Comparison of ENCODE assay signal across 14 cellular contexts in the genomic region with DNA sequence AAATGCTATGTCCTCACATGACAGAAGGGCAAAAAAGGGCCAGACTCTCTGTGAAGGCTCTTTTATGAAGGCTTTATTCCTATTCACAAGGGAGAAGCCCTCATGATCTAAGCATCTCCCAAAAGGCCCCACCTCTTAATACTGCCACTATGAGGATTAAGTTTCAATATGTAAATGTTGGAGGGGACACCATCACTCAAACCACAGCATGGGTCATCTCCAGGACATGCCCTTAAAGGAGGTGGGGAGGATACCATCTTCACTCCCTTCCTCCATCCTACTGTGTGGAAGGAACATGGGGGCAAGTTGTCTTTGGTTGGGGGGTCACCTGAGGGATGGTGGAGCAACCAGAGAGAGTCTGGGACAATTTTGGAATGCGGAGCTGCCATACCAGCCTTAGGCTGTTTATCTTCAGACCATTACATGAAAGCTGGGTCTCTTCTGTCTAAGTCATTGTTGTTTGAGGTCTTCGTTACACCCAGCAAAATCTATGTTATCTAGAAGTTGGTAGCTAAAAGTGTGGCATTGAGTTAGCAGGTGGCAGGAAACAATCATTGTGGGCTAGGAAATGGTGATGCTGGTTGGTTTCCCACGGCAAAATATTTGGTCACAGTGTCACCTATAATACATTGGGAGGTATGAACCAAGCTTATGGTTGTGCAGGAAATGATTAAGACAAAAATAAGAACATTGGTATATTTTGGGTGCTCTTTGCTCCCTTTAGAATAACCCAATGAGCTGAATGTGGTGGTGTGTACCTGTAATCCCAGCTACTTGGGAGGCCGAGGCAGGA.
DNase-seq lines count a peak whose midpoint lies in the region; ATAC-seq and TF ChIP-seq lines count a peak whose summit lies in the region.
"Had no signal": no experiment of that assay in that cellular context is flagged by ENCODE, and none has a peak within 500 bp of the region (broad histone marks: within the 10 kb centered on the region; RNA-seq: fewer than 3 reads in every experiment).

No MANE protein-coding gene starts in this region.

- peak overlapping the region; percentile 75 to 99 (median 97) for H3K27ac Mint-ChIP-seq in CD4-positive, alpha-beta memory T cell
- peak overlapping the region; percentile 14 for H3K27ac Mint-ChIP-seq in activated naive CD4-positive, alpha-beta T cell treated with anti-CD3 and anti-CD28 coated beads, Interleukin-2, amount 50 U/mL, for 24 hours
- H3K27ac Mint-ChIP-seq in natural killer cell treated with Interleukin-12 subunit alpha and Interleukin-12 subunit beta and Interleukin-15 and Interleukin-18, amount 100 ng/mL, for 72 hours, result peak overlapping the region; percentile 71 to 85
- H3K27ac Mint-ChIP-seq in stimulated activated naive B cell treated with anti-CD40 and anti-IgM and Interleukin-4, amounts not matched to agents 10 μg/mL and 1 μg/mL and 100 μg/mL, for 72 hours, result no peak overlapping the region
- H3K27ac Mint-ChIP-seq: HFFc6 had no signal

- POLR2A ChIA-PET in CD4-positive, alpha-beta memory T cell (lab: Charles Lee; ENCODE audit: partially characterized antibody), result interaction anchor here (0.8 to 6.7 kb wide), 12 partner anchors 10 to 1385 kb away, joined by 3 to 79 read pairs (median 4); partner anchors contain the start of genes AP4B1, CSDE1, DCLRE1B and HIPK1

- H3K36me3 ChIP-seq in CD4-positive, alpha-beta memory T cell (ENCODE audit: insufficient read depth, low read length), result no peaks in the 10 kb centered on the region
- H3K36me3 ChIP-seq in Loucy (ENCODE audit: insufficient read depth, low read length), result no peaks in the 10 kb centered on the region
- H3K36me3 ChIP-seq: cardiac muscle cell, Peyer's patch, suprapubic skin had no signal

- peaks cover 0 to 3% (median 0%) of the 10 kb centered on the region in 8 donors for H3K9me3 Mint-ChIP-seq in CD4-positive, alpha-beta memory T cell
- no peaks in the 10 kb centered on the region for H3K9me3 Mint-ChIP-seq in activated naive CD4-positive, alpha-beta T cell treated with anti-CD3 and anti-CD28 coated beads, Interleukin-2, amount 50 U/mL, for 24 hours
- peaks cover 7% of the 10 kb centered on the region for H3K9me3 Mint-ChIP-seq in natural killer cell treated with Interleukin-12 subunit alpha and Interleukin-12 subunit beta and Interleukin-15 and Interleukin-18, amount 100 ng/mL, for 72 hours
- H3K9me3 Mint-ChIP-seq in stimulated activated naive B cell treated with anti-CD40 and anti-IgM and Interleukin-4, amounts not matched to agents 10 μg/mL and 1 μg/mL and 100 μg/mL, for 72 hours, result no peaks in the 10 kb centered on the region
- H3K9me3 Mint-ChIP-seq: HFFc6 had no signal

- peak overlapping the region; percentile 27 to 78 (median 70) for H3K4me3 Mint-ChIP-seq in CD4-positive, alpha-beta memory T cell
- peak overlapping the region; percentile 6 for H3K4me3 Mint-ChIP-seq in activated naive CD4-positive, alpha-beta T cell treated with anti-CD3 and anti-CD28 coated beads, Interleukin-2, amount 50 U/mL, for 24 hours
- H3K4me3 Mint-ChIP-seq in natural killer cell treated with Interleukin-12 subunit alpha and Interleukin-12 subunit beta and Interleukin-15 and Interleukin-18, amount 100 ng/mL, for 72 hours, result peak overlapping the region; percentile 71
- no peak overlapping the region for H3K4me3 Mint-ChIP-seq in stimulated activated naive B cell treated with anti-CD40 and anti-IgM and Interleukin-4, amounts not matched to agents 10 μg/mL and 1 μg/mL and 100 μg/mL, for 72 hours
- H3K4me3 Mint-ChIP-seq: CD14-positive monocyte, HFFc6 had no signal

- no peak overlapping the region for H3K9ac ChIP-seq in Loucy (ENCODE audit: low read depth, low read length, poor library complexity, severe bottlenecking)

- H3K4me2 ChIP-seq in Loucy (ENCODE audit: low read depth, low read length, poor library complexity, severe bottlenecking), result peak overlapping the region; percentile 47

- H2AFZ ChIP-seq in Loucy (ENCODE audit: low read length), result no peak overlapping the region

- TF ChIP-seq CTCF in Loucy (conservative IDR thresholded peaks at IDR 0.05; ENCODE audit: low read length), result no peak

- peak overlapping the region in 1 of 2 donors; percentile 18 for H3K4me3 ChIP-seq in CD4-positive, alpha-beta memory T cell (ENCODE audit: low read length in 2 of 2)
- peak overlapping the region; percentile 30 for H3K4me3 ChIP-seq in Loucy (ENCODE audit: low read length, poor library complexity, severe bottlenecking)
- H3K4me3 ChIP-seq: cardiac muscle cell, Peyer's patch, suprapubic skin had no signal

- H3K9me3 ChIP-seq in CD4-positive, alpha-beta memory T cell (ENCODE audit: control insufficient read depth in 1 of 2, low read length in 2 of 2), result no peaks in the 10 kb centered on the region
- no peaks in the 10 kb centered on the region for H3K9me3 ChIP-seq in Loucy (ENCODE audit: insufficient read depth, low read depth, low read length)
- H3K9me3 ChIP-seq: Peyer's patch, suprapubic skin had no signal

- peak overlapping the region; percentile 37 for H3K27ac ChIP-seq in CD4-positive, alpha-beta memory T cell (ENCODE audit: low read depth, low read length)
- H3K27ac ChIP-seq: cardiac muscle cell, suprapubic skin had no signal

- DNase-seq in CD4-positive, alpha-beta memory T cell, result peak; percentile 80 to 85 (median 84)
- DNase-seq in natural killer cell treated with Interleukin-12 subunit alpha and Interleukin-12 subunit beta and Interleukin-15 and Interleukin-18, amount 100 ng/mL, for 72 hours (ENCODE audit: low spot score), result no peak
- DNase-seq in NCI-H69 (lab: John Stamatoyannopoulos, UW) (no peak), AG20443 (ENCODE audit: low spot score) (no peak)
- no peak for DNase-seq in stimulated activated naive B cell treated with anti-CD40 and anti-IgM and Interleukin-4, amounts not matched to agents 10 μg/mL and 1 μg/mL and 100 μg/mL, for 72 hours
- DNase-seq: HFFc6, kidney, NCI-H1092 treated with DMSO at 0.1 percent for 48 hours had no signal

- intact Hi-C loops in CD4-positive, alpha-beta memory T cell (cut with micrococcal nuclease), result loop anchor here (1.0 to 10.0 kb wide), 2 partner anchors 8 to 774 kb away; no protein-coding TSS in a partner anchor

- CTCF ChIA-PET in CD4-positive, alpha-beta memory T cell (lab: Charles Lee; ENCODE audit: partially characterized antibody), result interaction anchor here (0.9 to 4.2 kb wide), 5 partner anchors 11 to 87 kb away, joined by 3 to 33 read pairs (median 5); no protein-coding TSS in a partner anchor

- H3K36me3 Mint-ChIP-seq in CD4-positive, alpha-beta memory T cell, result no peaks in the 10 kb centered on the region
- H3K36me3 Mint-ChIP-seq in activated naive CD4-positive, alpha-beta T cell treated with anti-CD3 and anti-CD28 coated beads, Interleukin-2, amount 50 U/mL, for 24 hours, result peaks cover 2% of the 10 kb centered on the region
- no peaks in the 10 kb centered on the region for H3K36me3 Mint-ChIP-seq in natural killer cell treated with Interleukin-12 subunit alpha and Interleukin-12 subunit beta and Interleukin-15 and Interleukin-18, amount 100 ng/mL, for 72 hours
- H3K36me3 Mint-ChIP-seq in stimulated activated naive B cell treated with anti-CD40 and anti-IgM and Interleukin-4, amounts not matched to agents 10 μg/mL and 1 μg/mL and 100 μg/mL, for 72 hours, result no peaks in the 10 kb centered on the region
- H3K36me3 Mint-ChIP-seq: CD14-positive monocyte had no signal

- no peaks in the 10 kb centered on the region for H3K27me3 ChIP-seq in CD4-positive, alpha-beta memory T cell (ENCODE audit: insufficient read depth, low read length)
- peaks cover 21% of the 10 kb centered on the region for H3K27me3 ChIP-seq in Loucy (ENCODE audit: insufficient read depth, low read length, poor library complexity, severe bottlenecking)
- H3K27me3 ChIP-seq: cardiac muscle cell, Peyer's patch, suprapubic skin had no signal

- peak; percentile 38 to 71 for ATAC-seq in natural killer cell treated with Interleukin-12 subunit alpha and Interleukin-12 subunit beta and Interleukin-15 and Interleukin-18, amount 100 ng/mL, for 72 hours
- ATAC-seq in stimulated activated naive B cell treated with anti-CD40 and anti-IgM and Interleukin-4, amounts not matched to agents 10 μg/mL and 1 μg/mL and 100 μg/mL, for 72 hours (replicated peaks), result no peak

- peaks cover 41 to 80% (median 57%) of the 10 kb centered on the region in 4 donors for H3K4me1 Mint-ChIP-seq in CD4-positive, alpha-beta memory T cell
- peaks cover 59% of the 10 kb centered on the region for H3K4me1 Mint-ChIP-seq in activated naive CD4-positive, alpha-beta T cell treated with anti-CD3 and anti-CD28 coated beads, Interleukin-2, amount 50 U/mL, for 24 hours
- H3K4me1 Mint-ChIP-seq in natural killer cell treated with Interleukin-12 subunit alpha and Interleukin-12 subunit beta and Interleukin-15 and Interleukin-18, amount 100 ng/mL, for 72 hours (ENCODE audit: low read depth in 2 of 2), result peaks cover 62 to 74% of the 10 kb centered on the region in 2 donors
- H3K4me1 Mint-ChIP-seq in stimulated activated naive B cell treated with anti-CD40 and anti-IgM and Interleukin-4, amounts not matched to agents 10 μg/mL and 1 μg/mL and 100 μg/mL, for 72 hours, result peaks cover 7 to 16% of the 10 kb centered on the region in 2 donors

- peaks cover 65% of the 10 kb centered on the region for H3K4me1 ChIP-seq in CD4-positive, alpha-beta memory T cell (ENCODE audit: insufficient read depth, low read length)
- H3K4me1 ChIP-seq in Loucy (ENCODE audit: insufficient read depth, low read length, poor library complexity, severe bottlenecking), result peaks cover 27% of the 10 kb centered on the region

- no peaks in the 10 kb centered on the region for H3K27me3 Mint-ChIP-seq in CD4-positive, alpha-beta memory T cell
- H3K27me3 Mint-ChIP-seq in activated naive CD4-positive, alpha-beta T cell treated with anti-CD3 and anti-CD28 coated beads, Interleukin-2, amount 50 U/mL, for 24 hours, result no peaks in the 10 kb centered on the region
- no peaks in the 10 kb centered on the region for H3K27me3 Mint-ChIP-seq in natural killer cell treated with Interleukin-12 subunit alpha and Interleukin-12 subunit beta and Interleukin-15 and Interleukin-18, amount 100 ng/mL, for 72 hours
- H3K27me3 Mint-ChIP-seq in stimulated activated naive B cell treated with anti-CD40 and anti-IgM and Interleukin-4, amounts not matched to agents 10 μg/mL and 1 μg/mL and 100 μg/mL, for 72 hours, result peaks cover 23 to 36% of the 10 kb centered on the region in 2 donors

- H4K20me1 ChIP-seq in Loucy (ENCODE audit: insufficient read depth, low read length, poor library complexity, severe bottlenecking), result no peaks in the 10 kb centered on the region

- no peaks in the 10 kb centered on the region for H3K79me2 ChIP-seq in Loucy (ENCODE audit: insufficient read depth, low read length)

- no peaks in the 10 kb centered on the region for H3K9me2 ChIP-seq in Loucy (replicated peaks; ENCODE audit: low read depth, low read length)

- H3F3A ChIP-seq in Loucy (ENCODE audit: low read depth), result no peaks in the 10 kb centered on the region; the same call in 1 of the 2 replicates

Comparison
In these comparisons a context has a peak if more than half of its experiments do, and no peak if none do; other contexts are left out.
1. DNase-seq: peak in CD4-positive, alpha-beta memory T cell (5 of 5); none in natural killer cell treated with Interleukin-12 subunit alpha and Interleukin-12 subunit beta and Interleukin-15 and Interleukin-18, amount 100 ng/mL, for 72 hours (single experiment), NCI-H69 (single experiment), AG20443 (single experiment) and stimulated activated naive B cell treated with anti-CD40 and anti-IgM and Interleukin-4, amounts not matched to agents 10 μg/mL and 1 μg/mL and 100 μg/mL, for 72 hours (single experiment).
2. H3K4me3 Mint-ChIP-seq: peak in CD4-positive, alpha-beta memory T cell (8 of 8), activated naive CD4-positive, alpha-beta T cell treated with anti-CD3 and anti-CD28 coated beads, Interleukin-2, amount 50 U/mL, for 24 hours (single experiment) and natural killer cell treated with Interleukin-12 subunit alpha and Interleukin-12 subunit beta and Interleukin-15 and Interleukin-18, amount 100 ng/mL, for 72 hours (single experiment); none in stimulated activated naive B cell treated with anti-CD40 and anti-IgM and Interleukin-4, amounts not matched to agents 10 μg/mL and 1 μg/mL and 100 μg/mL, for 72 hours (0 of 2).
3. ATAC-seq: peak in natural killer cell treated with Interleukin-12 subunit alpha and Interleukin-12 subunit beta and Interleukin-15 and Interleukin-18, amount 100 ng/mL, for 72 hours (2 of 2); none in stimulated activated naive B cell treated with anti-CD40 and anti-IgM and Interleukin-4, amounts not matched to agents 10 μg/mL and 1 μg/mL and 100 μg/mL, for 72 hours (0 of 2).